Comparison of ENCODE assay signal across 1 cellular context in the genomic region with DNA sequence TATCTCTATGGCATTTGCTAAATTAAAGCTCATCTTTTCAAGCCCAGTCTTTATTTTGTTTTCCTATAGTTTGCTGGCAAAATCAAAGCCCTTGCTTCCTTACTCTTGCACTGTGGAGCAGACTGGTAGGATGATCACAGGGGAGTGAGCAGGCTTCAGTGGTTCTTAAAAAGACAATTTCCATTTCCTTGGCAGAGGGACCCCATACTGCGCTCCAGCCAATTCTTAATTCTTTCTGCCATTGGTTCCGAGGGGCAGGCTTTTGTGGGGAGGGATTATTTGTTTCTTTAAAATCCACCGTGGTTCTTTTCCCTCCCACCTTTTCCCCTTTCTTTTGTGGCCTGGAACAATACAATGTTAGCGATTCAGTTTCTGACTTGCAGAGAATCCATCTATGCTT.
TF ChIP-seq lines count a peak whose summit lies in the region.

No MANE protein-coding gene starts in this region.

TF ChIP-seq in H1, 55 proteins besides CTCF, POLR2A, EP300 and RAD21:
- TF ChIP-seq BCL11A (IDR thresholded peaks at IDR 0.05; ENCODE audit: low read depth in 2 of 2, low read length in 2 of 2) (no peak), SAP30 (IDR thresholded peaks at IDR 0.05; ENCODE audit: insufficient read depth, insufficient replicate concordance, low read length) (no peak), CREB1 (IDR thresholded peaks at IDR 0.05) (no peak), EGR1 (IDR thresholded peaks at IDR 0.05; ENCODE audit: borderline replicate concordance, low read depth, low read length) (no peak), BRCA1 (IDR thresholded peaks at IDR 0.05; ENCODE audit: low read depth, low read length) (no peak), POU5F1 (IDR thresholded peaks at IDR 0.05; ENCODE audit: low read depth, low read length) (no peak), CHD2 (IDR thresholded peaks at IDR 0.05; ENCODE audit: low read length) (no peak), FOSL1 (IDR thresholded peaks at IDR 0.05; ENCODE audit: insufficient read depth, low read depth, low read length) (no peak), BACH1 (IDR thresholded peaks at IDR 0.05; ENCODE audit: low read length) (no peak), RFX5 (IDR thresholded peaks at IDR 0.05; ENCODE audit: borderline replicate concordance, low read depth, low read length) (no peak), ZNF274 (IDR thresholded peaks at IDR 0.05; ENCODE audit: borderline replicate concordance, extremely low read depth, low read length) (no peak), GTF2F1 (IDR thresholded peaks at IDR 0.05; ENCODE audit: borderline replicate concordance, low read depth, low read length) (no peak), SP1 (IDR thresholded peaks at IDR 0.05; ENCODE audit: low read depth, low read length) (no peak), TEAD4 (IDR thresholded peaks at IDR 0.05; ENCODE audit: low read depth, low read length) (no peak), CBX5 (IDR thresholded peaks at IDR 0.05; ENCODE audit: low read depth, low read length) (no peak), RXRA (IDR thresholded peaks at IDR 0.05; ENCODE audit: insufficient read depth, low read depth, low read length) (no peak), POLR2AphosphoS5 (IDR thresholded peaks at IDR 0.05; ENCODE audit: low read depth, low read length) (no peak), YY1 (IDR thresholded peaks at IDR 0.05; ENCODE audit: low read depth, low read length) (peak; percentile 64; the same call in 1 of the 2 replicates), HDAC6 (IDR thresholded peaks at IDR 0.05; ENCODE audit: low read depth, low read length) (no peak), HDAC2 (IDR thresholded peaks at IDR 0.05; ENCODE audit: borderline replicate concordance in 1 of 2, low read depth in 2 of 2, low read length in 2 of 2) (no peak), KDM5A (IDR thresholded peaks at IDR 0.05; ENCODE audit: low read length) (no peak), NRF1 (IDR thresholded peaks at IDR 0.05; ENCODE audit: low read depth, low read length) (no peak)
- TF ChIP-seq, protein P1, sequence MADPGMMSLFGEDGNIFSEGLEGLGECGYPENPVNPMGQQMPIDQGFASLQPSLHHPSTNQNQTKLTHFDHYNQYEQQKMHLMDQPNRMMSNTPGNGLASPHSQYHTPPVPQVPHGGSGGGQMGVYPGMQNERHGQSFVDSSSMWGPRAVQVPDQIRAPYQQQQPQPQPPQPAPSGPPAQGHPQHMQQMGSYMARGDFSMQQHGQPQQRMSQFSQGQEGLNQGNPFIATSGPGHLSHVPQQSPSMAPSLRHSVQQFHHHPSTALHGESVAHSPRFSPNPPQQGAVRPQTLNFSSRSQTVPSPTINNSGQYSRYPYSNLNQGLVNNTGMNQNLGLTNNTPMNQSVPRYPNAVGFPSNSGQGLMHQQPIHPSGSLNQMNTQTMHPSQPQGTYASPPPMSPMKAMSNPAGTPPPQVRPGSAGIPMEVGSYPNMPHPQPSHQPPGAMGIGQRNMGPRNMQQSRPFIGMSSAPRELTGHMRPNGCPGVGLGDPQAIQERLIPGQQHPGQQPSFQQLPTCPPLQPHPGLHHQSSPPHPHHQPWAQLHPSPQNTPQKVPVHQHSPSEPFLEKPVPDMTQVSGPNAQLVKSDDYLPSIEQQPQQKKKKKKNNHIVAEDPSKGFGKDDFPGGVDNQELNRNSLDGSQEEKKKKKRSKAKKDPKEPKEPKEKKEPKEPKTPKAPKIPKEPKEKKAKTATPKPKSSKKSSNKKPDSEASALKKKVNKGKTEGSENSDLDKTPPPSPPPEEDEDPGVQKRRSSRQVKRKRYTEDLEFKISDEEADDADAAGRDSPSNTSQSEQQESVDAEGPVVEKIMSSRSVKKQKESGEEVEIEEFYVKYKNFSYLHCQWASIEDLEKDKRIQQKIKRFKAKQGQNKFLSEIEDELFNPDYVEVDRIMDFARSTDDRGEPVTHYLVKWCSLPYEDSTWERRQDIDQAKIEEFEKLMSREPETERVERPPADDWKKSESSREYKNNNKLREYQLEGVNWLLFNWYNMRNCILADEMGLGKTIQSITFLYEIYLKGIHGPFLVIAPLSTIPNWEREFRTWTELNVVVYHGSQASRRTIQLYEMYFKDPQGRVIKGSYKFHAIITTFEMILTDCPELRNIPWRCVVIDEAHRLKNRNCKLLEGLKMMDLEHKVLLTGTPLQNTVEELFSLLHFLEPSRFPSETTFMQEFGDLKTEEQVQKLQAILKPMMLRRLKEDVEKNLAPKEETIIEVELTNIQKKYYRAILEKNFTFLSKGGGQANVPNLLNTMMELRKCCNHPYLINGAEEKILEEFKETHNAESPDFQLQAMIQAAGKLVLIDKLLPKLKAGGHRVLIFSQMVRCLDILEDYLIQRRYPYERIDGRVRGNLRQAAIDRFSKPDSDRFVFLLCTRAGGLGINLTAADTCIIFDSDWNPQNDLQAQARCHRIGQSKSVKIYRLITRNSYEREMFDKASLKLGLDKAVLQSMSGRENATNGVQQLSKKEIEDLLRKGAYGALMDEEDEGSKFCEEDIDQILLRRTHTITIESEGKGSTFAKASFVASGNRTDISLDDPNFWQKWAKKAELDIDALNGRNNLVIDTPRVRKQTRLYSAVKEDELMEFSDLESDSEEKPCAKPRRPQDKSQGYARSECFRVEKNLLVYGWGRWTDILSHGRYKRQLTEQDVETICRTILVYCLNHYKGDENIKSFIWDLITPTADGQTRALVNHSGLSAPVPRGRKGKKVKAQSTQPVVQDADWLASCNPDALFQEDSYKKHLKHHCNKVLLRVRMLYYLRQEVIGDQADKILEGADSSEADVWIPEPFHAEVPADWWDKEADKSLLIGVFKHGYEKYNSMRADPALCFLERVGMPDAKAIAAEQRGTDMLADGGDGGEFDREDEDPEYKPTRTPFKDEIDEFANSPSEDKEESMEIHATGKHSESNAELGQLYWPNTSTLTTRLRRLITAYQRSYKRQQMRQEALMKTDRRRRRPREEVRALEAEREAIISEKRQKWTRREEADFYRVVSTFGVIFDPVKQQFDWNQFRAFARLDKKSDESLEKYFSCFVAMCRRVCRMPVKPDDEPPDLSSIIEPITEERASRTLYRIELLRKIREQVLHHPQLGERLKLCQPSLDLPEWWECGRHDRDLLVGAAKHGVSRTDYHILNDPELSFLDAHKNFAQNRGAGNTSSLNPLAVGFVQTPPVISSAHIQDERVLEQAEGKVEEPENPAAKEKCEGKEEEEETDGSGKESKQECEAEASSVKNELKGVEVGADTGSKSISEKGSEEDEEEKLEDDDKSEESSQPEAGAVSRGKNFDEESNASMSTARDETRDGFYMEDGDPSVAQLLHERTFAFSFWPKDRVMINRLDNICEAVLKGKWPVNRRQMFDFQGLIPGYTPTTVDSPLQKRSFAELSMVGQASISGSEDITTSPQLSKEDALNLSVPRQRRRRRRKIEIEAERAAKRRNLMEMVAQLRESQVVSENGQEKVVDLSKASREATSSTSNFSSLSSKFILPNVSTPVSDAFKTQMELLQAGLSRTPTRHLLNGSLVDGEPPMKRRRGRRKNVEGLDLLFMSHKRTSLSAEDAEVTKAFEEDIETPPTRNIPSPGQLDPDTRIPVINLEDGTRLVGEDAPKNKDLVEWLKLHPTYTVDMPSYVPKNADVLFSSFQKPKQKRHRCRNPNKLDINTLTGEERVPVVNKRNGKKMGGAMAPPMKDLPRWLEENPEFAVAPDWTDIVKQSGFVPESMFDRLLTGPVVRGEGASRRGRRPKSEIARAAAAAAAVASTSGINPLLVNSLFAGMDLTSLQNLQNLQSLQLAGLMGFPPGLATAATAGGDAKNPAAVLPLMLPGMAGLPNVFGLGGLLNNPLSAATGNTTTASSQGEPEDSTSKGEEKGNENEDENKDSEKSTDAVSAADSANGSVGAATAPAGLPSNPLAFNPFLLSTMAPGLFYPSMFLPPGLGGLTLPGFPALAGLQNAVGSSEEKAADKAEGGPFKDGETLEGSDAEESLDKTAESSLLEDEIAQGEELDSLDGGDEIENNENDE (IDR thresholded peaks at IDR 0.05; ENCODE audit: insufficient replicate concordance, low read length): peak; percentile 26
- TF ChIP-seq, protein P2, sequence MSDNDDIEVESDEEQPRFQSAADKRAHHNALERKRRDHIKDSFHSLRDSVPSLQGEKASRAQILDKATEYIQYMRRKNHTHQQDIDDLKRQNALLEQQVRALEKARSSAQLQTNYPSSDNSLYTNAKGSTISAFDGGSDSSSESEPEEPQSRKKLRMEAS (IDR thresholded peaks at IDR 0.05): 0 out of 2 replicates have a peak, but pooled peaks have one; percentile 10
